1 cellular context compared by ENCODE assay signal in the genomic region with DNA sequence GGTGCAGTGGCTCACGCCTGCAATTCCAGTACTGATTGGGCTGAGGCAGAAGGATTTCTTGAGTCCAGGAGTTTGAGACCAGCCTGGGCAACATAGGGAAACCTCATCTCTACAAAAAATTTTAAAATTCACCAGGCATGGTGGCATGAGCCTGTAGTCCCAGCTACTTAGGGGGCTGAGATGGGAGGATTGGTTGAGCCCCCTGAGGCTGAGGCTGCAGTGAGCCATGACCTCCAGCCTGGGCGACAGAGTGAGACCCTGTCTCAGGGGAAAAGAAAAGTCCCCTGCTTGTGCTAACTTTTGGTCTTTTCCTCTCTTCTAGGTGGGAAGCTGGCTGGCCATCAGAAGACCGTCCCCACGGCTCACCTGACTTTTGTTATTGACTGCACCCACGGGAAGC.
TF ChIP-seq lines count a peak whose summit lies in the region.

No MANE protein-coding gene starts in this region.

TF ChIP-seq in HepG2, 621 proteins besides CTCF, POLR2A, EP300 and RAD21:
- TF ChIP-seq ZSCAN12 (CRISPR knock-in tag; IDR thresholded peaks at IDR 0.05) (no peak), ZNF264 (CRISPR knock-in tag; IDR thresholded peaks at IDR 0.05) (no peak), PHF21A (CRISPR knock-in tag; IDR thresholded peaks at IDR 0.05) (no peak), PLRG1 (conservative IDR thresholded peaks at IDR 0.05) (no peak), THYN1 (CRISPR knock-in tag; IDR thresholded peaks at IDR 0.05; ENCODE audit: borderline replicate concordance, low read depth) (no peak), CHD2 (IDR thresholded peaks at IDR 0.05; ENCODE audit: low read depth, low read length) (no peak), XBP1 (CRISPR knock-in tag; IDR thresholded peaks at IDR 0.05) (no peak), ZNF256 (CRISPR knock-in tag; conservative IDR thresholded peaks at IDR 0.05) (no peak), ZNF12 (CRISPR knock-in tag; IDR thresholded peaks at IDR 0.05) (no peak), ZBTB8A (CRISPR knock-in tag; IDR thresholded peaks at IDR 0.05; ENCODE audit: borderline replicate concordance, low read depth) (no peak)
- TF ChIP-seq, protein P1, sequence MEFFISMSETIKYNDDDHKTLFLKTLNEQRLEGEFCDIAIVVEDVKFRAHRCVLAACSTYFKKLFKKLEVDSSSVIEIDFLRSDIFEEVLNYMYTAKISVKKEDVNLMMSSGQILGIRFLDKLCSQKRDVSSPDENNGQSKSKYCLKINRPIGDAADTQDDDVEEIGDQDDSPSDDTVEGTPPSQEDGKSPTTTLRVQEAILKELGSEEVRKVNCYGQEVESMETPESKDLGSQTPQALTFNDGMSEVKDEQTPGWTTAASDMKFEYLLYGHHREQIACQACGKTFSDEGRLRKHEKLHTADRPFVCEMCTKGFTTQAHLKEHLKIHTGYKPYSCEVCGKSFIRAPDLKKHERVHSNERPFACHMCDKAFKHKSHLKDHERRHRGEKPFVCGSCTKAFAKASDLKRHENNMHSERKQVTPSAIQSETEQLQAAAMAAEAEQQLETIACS (CRISPR knock-in tag; IDR thresholded peaks at IDR 0.05), result no peak
- TF ChIP-seq, protein P2, sequence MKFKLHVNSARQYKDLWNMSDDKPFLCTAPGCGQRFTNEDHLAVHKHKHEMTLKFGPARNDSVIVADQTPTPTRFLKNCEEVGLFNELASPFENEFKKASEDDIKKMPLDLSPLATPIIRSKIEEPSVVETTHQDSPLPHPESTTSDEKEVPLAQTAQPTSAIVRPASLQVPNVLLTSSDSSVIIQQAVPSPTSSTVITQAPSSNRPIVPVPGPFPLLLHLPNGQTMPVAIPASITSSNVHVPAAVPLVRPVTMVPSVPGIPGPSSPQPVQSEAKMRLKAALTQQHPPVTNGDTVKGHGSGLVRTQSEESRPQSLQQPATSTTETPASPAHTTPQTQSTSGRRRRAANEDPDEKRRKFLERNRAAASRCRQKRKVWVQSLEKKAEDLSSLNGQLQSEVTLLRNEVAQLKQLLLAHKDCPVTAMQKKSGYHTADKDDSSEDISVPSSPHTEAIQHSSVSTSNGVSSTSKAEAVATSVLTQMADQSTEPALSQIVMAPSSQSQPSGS (CRISPR knock-in tag; IDR thresholded peaks at IDR 0.05), result no peak
- TF ChIP-seq, protein P3, sequence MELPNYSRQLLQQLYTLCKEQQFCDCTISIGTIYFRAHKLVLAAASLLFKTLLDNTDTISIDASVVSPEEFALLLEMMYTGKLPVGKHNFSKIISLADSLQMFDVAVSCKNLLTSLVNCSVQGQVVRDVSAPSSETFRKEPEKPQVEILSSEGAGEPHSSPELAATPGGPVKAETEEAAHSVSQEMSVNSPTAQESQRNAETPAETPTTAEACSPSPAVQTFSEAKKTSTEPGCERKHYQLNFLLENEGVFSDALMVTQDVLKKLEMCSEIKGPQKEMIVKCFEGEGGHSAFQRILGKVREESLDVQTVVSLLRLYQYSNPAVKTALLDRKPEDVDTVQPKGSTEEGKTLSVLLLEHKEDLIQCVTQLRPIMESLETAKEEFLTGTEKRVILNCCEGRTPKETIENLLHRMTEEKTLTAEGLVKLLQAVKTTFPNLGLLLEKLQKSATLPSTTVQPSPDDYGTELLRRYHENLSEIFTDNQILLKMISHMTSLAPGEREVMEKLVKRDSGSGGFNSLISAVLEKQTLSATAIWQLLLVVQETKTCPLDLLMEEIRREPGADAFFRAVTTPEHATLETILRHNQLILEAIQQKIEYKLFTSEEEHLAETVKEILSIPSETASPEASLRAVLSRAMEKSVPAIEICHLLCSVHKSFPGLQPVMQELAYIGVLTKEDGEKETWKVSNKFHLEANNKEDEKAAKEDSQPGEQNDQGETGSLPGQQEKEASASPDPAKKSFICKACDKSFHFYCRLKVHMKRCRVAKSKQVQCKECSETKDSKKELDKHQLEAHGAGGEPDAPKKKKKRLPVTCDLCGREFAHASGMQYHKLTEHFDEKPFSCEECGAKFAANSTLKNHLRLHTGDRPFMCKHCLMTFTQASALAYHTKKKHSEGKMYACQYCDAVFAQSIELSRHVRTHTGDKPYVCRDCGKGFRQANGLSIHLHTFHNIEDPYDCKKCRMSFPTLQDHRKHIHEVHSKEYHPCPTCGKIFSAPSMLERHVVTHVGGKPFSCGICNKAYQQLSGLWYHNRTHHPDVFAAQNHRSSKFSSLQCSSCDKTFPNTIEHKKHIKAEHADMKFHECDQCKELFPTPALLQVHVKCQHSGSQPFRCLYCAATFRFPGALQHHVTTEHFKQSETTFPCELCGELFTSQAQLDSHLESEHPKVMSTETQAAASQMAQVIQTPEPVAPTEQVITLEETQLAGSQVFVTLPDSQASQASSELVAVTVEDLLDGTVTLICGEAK (IDR thresholded peaks at IDR 0.05), result no peak
- TF ChIP-seq, protein P3 (CRISPR knock-in tag; IDR thresholded peaks at IDR 0.05), result no peak
